Comparison of ENCODE assay signal across 8 cellular contexts in genomic region chr16:50152386-50152806, GRCh38. TPM values are rescaled to one million over a fixed set of nuclear protein-coding genes. Genes with fewer than 3 reads are reported as not detected.
DNase-seq lines count a peak whose midpoint lies in the region; ATAC-seq and TF ChIP-seq lines count a peak whose summit lies in the region.

No MANE protein-coding gene starts in this region.

- H3K4me3 ChIP-seq in colonic mucosa, result peak overlapping the region; percentile 80
- peak overlapping the region; percentile 62 for H3K4me3 ChIP-seq in mesodermal cell (ENCODE audit: extremely low read depth, insufficient read depth, low read length, poor library complexity, severe bottlenecking)

- peak overlapping the region; percentile 81 to 85 for H3K9ac ChIP-seq in colonic mucosa (ENCODE audit: low read depth in 2 of 2, low read length in 2 of 2)

- 2 to 19% methylated on average over 9 to 18 of the region's 24 CpGs for WGBS in mesodermal cell (ENCODE audit: insufficient coverage in 2 of 2), 2 experiments

- H3K27ac ChIP-seq in colonic mucosa (peak overlapping the region; percentile 89), mesodermal cell (ENCODE audit: low read depth, low read length, severe bottlenecking) (peak overlapping the region; percentile 87)

- ATAC-seq in GM21619 (IDR thresholded peaks at IDR 0.05; ENCODE audit: unreplicated experiment), result peak; percentile 50

- peak; percentile 47 for DNase-seq in EL
- DNase-seq in KG1 (lab: John Stamatoyannopoulos, UW), result peak; percentile 55
- peak; percentile 57 for DNase-seq in activated CD4-positive, alpha-beta T cell treated with anti-CD3 and anti-CD28 coated beads for 4 hours
- peak; percentile 53 for DNase-seq in colonic mucosa
- DNase-seq in stimulated activated CD8-positive, alpha-beta memory T cell treated with anti-CD3 and anti-CD28 coated beads, Interleukin-4, amount 100 ng/mL, for 1 hour (ENCODE audit: low read depth in 2 of 2, low spot score in 1 of 2), result peak; percentile 27 to 28
- no peak for DNase-seq in NCI-H2081 treated with DMSO at 0.1 percent for 48 hours (lab: John Stamatoyannopoulos, UW)

- H3K27me3 ChIP-seq in colonic mucosa, result no peaks in the 10 kb centered on the region

- H3K9me3 ChIP-seq in colonic mucosa, result no peaks in the 10 kb centered on the region
- no peaks in the 10 kb centered on the region for H3K9me3 ChIP-seq in mesodermal cell (ENCODE audit: control insufficient read depth, low read length)

- H3K36me3 ChIP-seq in colonic mucosa (no peaks in the 10 kb centered on the region), mesodermal cell (ENCODE audit: control insufficient read depth, insufficient read depth, low read length) (no peaks in the 10 kb centered on the region)

- no peak for TF ChIP-seq CTCF in colonic mucosa (IDR thresholded peaks at IDR 0.05)

- no peaks in the 10 kb centered on the region for H3K4me1 ChIP-seq in colonic mucosa
- peaks cover 15% of the 10 kb centered on the region for H3K4me1 ChIP-seq in mesodermal cell (ENCODE audit: control insufficient read depth, insufficient read depth, low read length, poor library complexity, severe bottlenecking)

- intact Hi-C loops in colonic mucosa (cut with DNase I), result loop anchor here (5.0 to 10.0 kb wide), 3 partner anchors 55 to 128 kb away; partner anchors contain the start of genes CNEP1R1 and HEATR3

RNA-seq across cellular contexts. Expression of gene TENT4B, which starts 0.7 kb away (rescaled TPM):
- 10 to 100 TPM; 13.5 to 15.6 TPM for total RNA-seq in colonic mucosa
- polyA plus RNA-seq in mesodermal cell (2013, experiment 1 of 2), result 8.8 TPM
- 8.2 TPM for polyA plus RNA-seq in mesodermal cell (2013, experiment 2 of 2)
